Comparison of ENCODE assay signal across 30 cellular contexts in genomic region chr5:147989977-147990376, GRCh38.
"Had no signal": no experiment of that assay in that cellular context is flagged by ENCODE, and none has a peak within 500 bp of the region (broad histone marks: within the 10 kb centered on the region; RNA-seq: fewer than 3 reads in every experiment).

No MANE protein-coding gene starts in this region.

- H3K27me3 ChIP-seq: brain microvascular endothelial cell, gastrocnemius medialis, hepatocyte, neutrophil, right lobe of liver, uterus had no signal

- FAIRE-seq: astrocyte, TTC549 had no signal

- H3K36me3 ChIP-seq: brain microvascular endothelial cell, gastrocnemius medialis, neutrophil, right lobe of liver, uterus, WERI-Rb-1 had no signal

- H3K27ac ChIP-seq: brain microvascular endothelial cell, gastrocnemius medialis, hepatocyte, neutrophil, right lobe of liver, skin epidermis, uterus, WERI-Rb-1 had no signal

- H3K9me3 ChIP-seq: gastrocnemius medialis, neutrophil, right lobe of liver, uterus had no signal

- DNase-seq: activated CD4-positive, alpha-beta memory T cell treated with anti-CD3 and anti-CD28 coated beads for 36 hours; activated CD4-positive, alpha-beta T cell treated with anti-CD3 and anti-CD28 coated beads, Interleukin-2, amount 10 ng/mL, durations not matched to agents 24 days and 14 days; activated CD4-positive, CD25-positive, alpha-beta regulatory T cell treated with anti-CD3 and anti-CD28 coated beads, Interleukin-2, amount 50 U/mL, for 72 hours; activated CD8-positive, alpha-beta memory T cell treated with anti-CD3 and anti-CD28 coated beads, Interleukin-2, amount 50 U/mL, for 4 hours; activated gamma-delta T cell; activated naive CD4-positive, alpha-beta T cell treated with anti-CD3 and anti-CD28 coated beads, Interleukin-2, amount 10 ng/mL, durations not matched to agents 7 days and 5 days; activated naive CD8-positive, alpha-beta T cell treated with anti-CD3 and anti-CD28 coated beads, Interleukin-2, amount 10 ng/mL, durations not matched to agents 7 days and 5 days; activated T-cell treated with anti-CD3 and anti-CD28 coated beads, Interleukin-2, amount 50 U/mL, for 1 hour; amniotic stem cell; brain microvascular endothelial cell; central memory CD4-positive, alpha-beta T cell; gastrocnemius medialis; glutamatergic neuron; kidney; left colon; mammary epithelial cell; nephron progenitor cell; right lobe of liver; stimulated activated CD4-positive, alpha-beta T cell treated with anti-CD3 and anti-CD28 coated beads, Interleukin-12 subunit alpha, Interleukin-12 subunit beta, amount 100 ng/mL, for 4 hours; stimulated activated CD4-positive, alpha-beta T cell treated with anti-CD3 and anti-CD28 coated beads, Interleukin-4, amount 100 ng/mL, for 1 hour; substantia nigra; T-helper 9 cell; uterus; WERI-Rb-1 had no signal

- ATAC-seq: gastrocnemius medialis; left colon; stimulated activated effector memory CD8-positive, alpha-beta T cell treated with anti-CD3 and anti-CD28 coated beads, Interleukin-12 subunit alpha, Interleukin-12 subunit beta, amount 100 ng/mL, for 72 hours had no signal

- H3K4me3 ChIP-seq: gastrocnemius medialis, hepatocyte, right lobe of liver, skin epidermis, uterus had no signal

- H3K4me2 ChIP-seq: hepatocyte had no signal

- H3K79me2 ChIP-seq: hepatocyte had no signal

- H2AFZ ChIP-seq: hepatocyte had no signal

- H3K4me1 ChIP-seq: gastrocnemius medialis, uterus had no signal
